18 cellular contexts compared by ENCODE assay signal in the genomic region with DNA sequence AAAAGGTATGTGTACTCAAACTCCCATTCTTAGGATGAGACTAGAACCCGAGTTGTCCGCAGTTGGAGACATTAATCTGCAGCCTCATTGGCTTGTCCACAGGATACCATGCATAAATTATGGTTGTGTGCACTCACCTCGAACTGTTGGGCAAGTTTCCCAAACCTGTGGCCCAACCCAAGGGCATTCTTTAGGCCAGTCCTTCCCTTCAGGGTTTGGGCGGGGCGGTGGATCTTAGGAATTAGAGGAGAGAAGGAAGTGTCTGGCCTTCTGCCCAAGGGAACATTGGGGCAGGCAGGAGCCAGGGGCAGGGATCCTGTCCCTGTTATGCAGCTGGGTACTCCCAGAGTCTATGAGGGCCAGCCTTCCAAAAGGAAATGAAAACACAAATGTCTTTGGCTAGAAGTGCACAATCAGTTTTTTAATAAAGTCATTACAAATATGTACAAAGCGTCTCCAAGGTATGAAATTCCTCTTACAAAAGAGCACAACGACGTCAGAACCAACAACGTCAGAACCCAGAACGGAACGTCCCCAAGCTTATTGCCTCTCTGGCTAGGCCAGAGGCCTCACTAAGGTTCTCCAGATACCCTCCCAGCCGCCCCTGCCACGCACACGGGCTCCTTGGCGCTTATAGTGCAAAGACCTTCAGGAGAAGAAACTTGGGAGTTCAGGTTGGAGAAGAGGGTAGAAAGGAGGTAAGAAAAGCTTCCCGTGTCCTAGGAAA. TPM values are rescaled to one million over a fixed set of nuclear protein-coding genes. Genes with fewer than 3 reads are reported as not detected.
"Had no signal": no experiment of that assay in that cellular context is flagged by ENCODE, and none has a peak within 500 bp of the region (broad histone marks: within the 10 kb centered on the region; RNA-seq: fewer than 3 reads in every experiment).

No MANE protein-coding gene starts in this region.

- H3K27ac Mint-ChIP-seq: activated CD4-positive, alpha-beta memory T cell treated with anti-CD3 and anti-CD28 coated beads, Interleukin-2, amount 10 ng/mL, durations not matched to agents 7 days and 5 days; activated naive CD4-positive, alpha-beta T cell treated with anti-CD3 and anti-CD28 coated beads, Interleukin-2, amount 50 U/mL, for 24 hours; T-helper 1 cell treated with Interleukin-12 subunit alpha and Interleukin-12 subunit beta and Interleukin-4 antibody, amounts not matched to agents 30 μg/mL and 1 μg/mL, for 36 hours had no signal

- H3K36me3 ChIP-seq: adrenal gland, esophagus squamous epithelium, right lobe of liver, thoracic aorta, WERI-Rb-1 had no signal

- H3K4me3 Mint-ChIP-seq: activated CD4-positive, alpha-beta memory T cell treated with anti-CD3 and anti-CD28 coated beads, Interleukin-2, amount 10 ng/mL, durations not matched to agents 7 days and 5 days; activated naive CD4-positive, alpha-beta T cell treated with anti-CD3 and anti-CD28 coated beads, Interleukin-2, amount 50 U/mL, for 24 hours; T-helper 1 cell treated with Interleukin-12 subunit alpha and Interleukin-12 subunit beta and Interleukin-4 antibody, amounts not matched to agents 30 μg/mL and 1 μg/mL, for 36 hours had no signal

- ATAC-seq: psoas muscle, right lobe of liver had no signal

- DNase-seq: activated CD4-positive, alpha-beta memory T cell treated with anti-CD3 and anti-CD28 coated beads, Interleukin-2, amount 10 ng/mL, durations not matched to agents 7 days and 5 days; activated CD4-positive, alpha-beta T cell treated with anti-CD3 and anti-CD28 coated beads for 4 hours; activated effector memory CD4-positive, alpha-beta T cell treated with anti-CD3 and anti-CD28 coated beads, Interleukin-2, amount 50 U/mL, for 16 hours; activated T-cell treated with anti-CD3 and anti-CD28 coated beads, Interleukin-2, amount 50 U/mL, for 48 hours; esophagus squamous epithelium; psoas muscle; right lobe of liver; WERI-Rb-1 had no signal

- H3K9me3 Mint-ChIP-seq: activated CD4-positive, alpha-beta memory T cell treated with anti-CD3 and anti-CD28 coated beads, Interleukin-2, amount 10 ng/mL, durations not matched to agents 7 days and 5 days; activated naive CD4-positive, alpha-beta T cell treated with anti-CD3 and anti-CD28 coated beads, Interleukin-2, amount 50 U/mL, for 24 hours; T-helper 1 cell treated with Interleukin-12 subunit alpha and Interleukin-12 subunit beta and Interleukin-4 antibody, amounts not matched to agents 30 μg/mL and 1 μg/mL, for 36 hours had no signal

- H3K27me3 ChIP-seq: adrenal gland had no signal

- H3K4me3 ChIP-seq: adrenal gland, esophagus squamous epithelium, hepatocyte, psoas muscle, right lobe of liver, thoracic aorta had no signal

- H3K4me1 ChIP-seq: adrenal gland, psoas muscle, right lobe of liver had no signal

- H3K9me3 ChIP-seq: adrenal gland, esophagus squamous epithelium, psoas muscle, right lobe of liver, thoracic aorta had no signal

- H3K27ac ChIP-seq: adrenal gland, esophagus squamous epithelium, hepatocyte, psoas muscle, right lobe of liver, thoracic aorta, WERI-Rb-1 had no signal

RNA-seq across cellular contexts. Expression of gene HRK, which starts 25.3 kb away (rescaled TPM):
- total RNA-seq: activated CD4-positive, alpha-beta memory T cell treated with anti-CD3 and anti-CD28 coated beads, Interleukin-2, amount 10 ng/mL, durations not matched to agents 7 days and 5 days; fibroblast of villous mesenchyme; glomerular endothelial cell; hepatocyte; mesenteric fat pad; myocyte; osteocyte; right lobe of liver had no signal
